ENCODE assay signal across 21 cellular contexts in genomic region chr2:56170536-56170935, GRCh38. TPM values are rescaled to one million over a fixed set of nuclear protein-coding genes. Genes with fewer than 3 reads are reported as not detected.
DNase-seq lines count a peak whose midpoint lies in the region; ATAC-seq and TF ChIP-seq lines count a peak whose summit lies in the region.
"Had no signal": no experiment of that assay in that cellular context is flagged by ENCODE, and none has a peak within 500 bp of the region (broad histone marks: within the 10 kb centered on the region; RNA-seq: fewer than 3 reads in every experiment).

No MANE protein-coding gene starts in this region.

- H3K27ac Mint-ChIP-seq in activated naive CD4-positive, alpha-beta T cell treated with anti-CD3 and anti-CD28 coated beads, Interleukin-2, amount 50 U/mL, for 72 hours, result no peak overlapping the region
- H3K27ac Mint-ChIP-seq: CD8-positive, alpha-beta memory T cell; IgD-negative memory B cell had no signal

- no peaks in the 10 kb centered on the region for H3K27me3 ChIP-seq in gastrocnemius medialis
- H3K27me3 ChIP-seq in effector memory CD4-positive, alpha-beta T cell (replicated peaks; ENCODE audit: control insufficient read depth, insufficient read depth, low read length, poor library complexity, severe bottlenecking), result no peaks in the 10 kb centered on the region
- H3K27me3 ChIP-seq: BLaER1 treated with 17β-estradiol and CSF1 and Interleukin-3, amounts not matched to agents 10 nM and 100 nM had no signal

- no peaks in the 10 kb centered on the region for H3K36me3 Mint-ChIP-seq in activated naive CD4-positive, alpha-beta T cell treated with anti-CD3 and anti-CD28 coated beads, Interleukin-2, amount 50 U/mL, for 72 hours
- H3K36me3 Mint-ChIP-seq: CD8-positive, alpha-beta memory T cell; IgD-negative memory B cell had no signal

- TF ChIP-seq CTCF in AG10803 (conservative IDR thresholded peaks at IDR 0.05; ENCODE audit: low read length), result no peak
- no peak for TF ChIP-seq CTCF in gastrocnemius medialis (IDR thresholded peaks at IDR 0.05 in 4 of 5, conservative IDR thresholded peaks at IDR 0.05 in 1 of 5)

- peak; percentile 60 to 74 for ATAC-seq in gastrocnemius medialis
- no peak for ATAC-seq in activated naive CD4-positive, alpha-beta T cell treated with anti-CD3 and anti-CD28 coated beads, Interleukin-2, amount 50 U/mL, for 72 hours
- ATAC-seq in GM18858 (IDR thresholded peaks at IDR 0.05; ENCODE audit: unreplicated experiment), result no peak
- ATAC-seq: A549 had no signal

- peak; percentile 58 for DNase-seq in AG10803 (ENCODE audit: low read depth)
- DNase-seq in NCI-H2171 (lab: John Stamatoyannopoulos, UW), result peak; percentile 17
- DNase-seq in fibroblast of gingiva (ENCODE audit: low read depth), result peak; percentile 59
- no peak for DNase-seq in gastrocnemius medialis
- DNase-seq in effector memory CD4-positive, alpha-beta T cell, result no peak
- DNase-seq in activated naive CD4-positive, alpha-beta T cell treated with anti-CD3 and anti-CD28 coated beads, Interleukin-2, amount 50 U/mL, for 72 hours (ENCODE audit: low spot score in 2 of 2), result no peak
- DNase-seq: CD8-positive, alpha-beta memory T cell; DMS79; Kasumi-1; NCI-H1092 treated with DMSO at 0.1 percent for 48 hours; NCI-H146; NCI-H2029 treated with DMSO at 0.1 percent for 48 hours; NCI-H510A treated with DMSO at 0.1 percent for 48 hours; NCI-H82; OCI-M1; Right ventricle myocardium superior had no signal

- H3K4me3 ChIP-seq in AG10803 (ENCODE audit: low read length), result no peak overlapping the region
- no peak overlapping the region for H3K4me3 ChIP-seq in gastrocnemius medialis
- no peak overlapping the region for H3K4me3 ChIP-seq in effector memory CD4-positive, alpha-beta T cell (ENCODE audit: insufficient read depth, low read depth, low read length, poor library complexity, severe bottlenecking)
- H3K4me3 ChIP-seq: A549; BLaER1 treated with 17β-estradiol and CSF1 and Interleukin-3, amounts not matched to agents 10 nM and 100 nM; HAP-1 had no signal

- no peaks in the 10 kb centered on the region for H3K4me1 ChIP-seq in gastrocnemius medialis
- H3K4me1 ChIP-seq in effector memory CD4-positive, alpha-beta T cell (ENCODE audit: control insufficient read depth, insufficient read depth, low read length, poor library complexity, severe bottlenecking), result no peaks in the 10 kb centered on the region
- H3K4me1 ChIP-seq: A549, HAP-1 had no signal

- H3K9me3 ChIP-seq in gastrocnemius medialis, result no peaks in the 10 kb centered on the region
- no peaks in the 10 kb centered on the region for H3K9me3 ChIP-seq in effector memory CD4-positive, alpha-beta T cell (ENCODE audit: control insufficient read depth, low read length)
- H3K9me3 ChIP-seq: A549; BLaER1 treated with 17β-estradiol and CSF1 and Interleukin-3, amounts not matched to agents 10 nM and 100 nM; HAP-1 had no signal

- peak overlapping the region in 2 of 4 donors; percentile 46 to 54 for H3K27ac ChIP-seq in gastrocnemius medialis
- H3K27ac ChIP-seq in effector memory CD4-positive, alpha-beta T cell (ENCODE audit: insufficient read depth, low read length, poor library complexity, severe bottlenecking), result no peak overlapping the region
- H3K27ac ChIP-seq: A549; BLaER1 treated with 17β-estradiol and CSF1 and Interleukin-3, amounts not matched to agents 10 nM and 100 nM had no signal

- in situ Hi-C loops in gastrocnemius medialis (cut with MboI; ENCODE audit: low sequenced_read_pairs in 4 of 4), result no loop called here

- no peak for TF ChIP-seq POLR2A in gastrocnemius medialis (IDR thresholded peaks at IDR 0.05)

- peaks cover 4% of the 10 kb centered on the region in 2 donors for H3K9me3 Mint-ChIP-seq in activated naive CD4-positive, alpha-beta T cell treated with anti-CD3 and anti-CD28 coated beads, Interleukin-2, amount 50 U/mL, for 72 hours

- H3K36me3 ChIP-seq in gastrocnemius medialis, result no peaks in the 10 kb centered on the region
- H3K36me3 ChIP-seq in effector memory CD4-positive, alpha-beta T cell (ENCODE audit: control insufficient read depth, insufficient read depth, low read length), result no peaks in the 10 kb centered on the region
- H3K36me3 ChIP-seq: BLaER1 treated with 17β-estradiol and CSF1 and Interleukin-3, amounts not matched to agents 10 nM and 100 nM; HAP-1 had no signal

- intact Hi-C loops in gastrocnemius medialis (cut with DNase I; ENCODE audit: low total_unique reads), result no loop called here

RNA-seq across cellular contexts. Expression of gene CCDC85A, which starts 13.3 kb away (rescaled TPM):
- total RNA-seq in gastrocnemius medialis, result 1 to 10 TPM; 4.6 to 8.2 (median 6.1) TPM
- not detected for total RNA-seq in activated naive CD4-positive, alpha-beta T cell treated with anti-CD3 and anti-CD28 coated beads, Interleukin-2, amount 50 U/mL, for 72 hours
- total RNA-seq: CD8-positive, alpha-beta memory T cell had no signal

Comparison
In these comparisons a context has a peak if more than half of its experiments do, and no peak if none do; other contexts are left out.
1. DNase-seq: peak in AG10803 (single experiment), NCI-H2171 (single experiment) and fibroblast of gingiva (single experiment); none in gastrocnemius medialis (0 of 2), effector memory CD4-positive, alpha-beta T cell (0 of 3) and activated naive CD4-positive, alpha-beta T cell treated with anti-CD3 and anti-CD28 coated beads, Interleukin-2, amount 50 U/mL, for 72 hours (0 of 2).
2. ATAC-seq: peak in gastrocnemius medialis (2 of 2); none in activated naive CD4-positive, alpha-beta T cell treated with anti-CD3 and anti-CD28 coated beads, Interleukin-2, amount 50 U/mL, for 72 hours (0 of 2) and GM18858 (single experiment).
3. RNA of gene CCDC85A, which starts 13.3 kb away (total RNA-seq): 4.6 to 8.2 TPM in gastrocnemius medialis; not detected in activated naive CD4-positive, alpha-beta T cell treated with anti-CD3 and anti-CD28 coated beads, Interleukin-2, amount 50 U/mL, for 72 hours; every median in the first group is over 4 times any median in the second.